Comparison of ENCODE assay signal across 4 cellular contexts in the genomic region with DNA sequence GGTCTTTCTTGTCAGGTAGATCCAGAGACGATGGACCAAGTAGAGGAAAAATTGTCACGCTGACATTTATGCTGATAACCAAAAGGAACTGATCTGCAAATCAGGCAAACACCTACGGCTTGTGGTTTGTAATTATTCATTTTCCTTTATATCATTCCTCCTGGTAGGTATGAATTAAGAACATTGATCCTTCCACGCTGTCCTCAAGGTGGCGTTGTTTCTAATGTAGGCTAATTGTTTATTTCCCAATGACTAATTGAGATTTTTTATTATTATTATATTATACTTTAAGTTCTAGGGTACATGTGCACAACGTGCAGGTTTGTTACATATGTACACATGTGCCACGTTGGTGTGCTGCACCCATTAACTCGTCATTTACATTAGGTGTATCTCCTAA. TPM values are rescaled to one million over a fixed set of nuclear protein-coding genes. Genes with fewer than 3 reads are reported as not detected.
"Had no signal": no experiment of that assay in that cellular context is flagged by ENCODE, and none has a peak within 500 bp of the region (broad histone marks: within the 10 kb centered on the region; RNA-seq: fewer than 3 reads in every experiment).

No MANE protein-coding gene starts in this region.

RNA-seq across cellular contexts. Expression of gene RORB, which starts 33.3 kb away (rescaled TPM):
- total RNA-seq: kidney epithelial cell, renal cortical epithelial cell had no signal
- polyA plus RNA-seq: cardiac muscle cell; naive thymus-derived CD4-positive, alpha-beta T cell had no signal
